In the genomic region with DNA sequence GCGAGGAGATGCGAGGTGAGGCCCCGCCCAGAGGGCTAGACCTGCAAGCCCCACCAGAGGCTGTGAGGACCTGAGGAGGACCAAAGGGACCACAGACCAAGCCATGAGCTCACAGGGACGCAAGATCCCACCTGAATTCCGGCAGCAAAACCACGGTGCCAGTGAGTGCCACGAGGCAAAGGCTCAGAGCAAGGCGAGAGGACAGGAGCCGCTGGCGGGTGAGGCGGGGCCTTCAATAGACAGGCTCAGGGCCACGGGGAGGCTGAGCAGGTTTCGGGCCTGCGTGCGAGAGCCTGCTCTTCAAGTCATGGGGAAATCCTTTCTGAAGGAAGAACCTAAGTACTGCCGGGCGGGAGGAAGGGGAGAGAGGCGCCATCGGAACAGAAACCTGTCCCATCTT, we compare ENCODE assay signal across 1 cellular context.
A peak's percentile ranks its signal among the peaks of the same experiment; 100 is the strongest.
TF ChIP-seq lines count a peak whose summit lies in the region.

No MANE protein-coding gene starts in this region.

TF ChIP-seq in K562, 482 proteins besides CTCF, POLR2A, EP300 and RAD21:
- TF ChIP-seq, protein P1, sequence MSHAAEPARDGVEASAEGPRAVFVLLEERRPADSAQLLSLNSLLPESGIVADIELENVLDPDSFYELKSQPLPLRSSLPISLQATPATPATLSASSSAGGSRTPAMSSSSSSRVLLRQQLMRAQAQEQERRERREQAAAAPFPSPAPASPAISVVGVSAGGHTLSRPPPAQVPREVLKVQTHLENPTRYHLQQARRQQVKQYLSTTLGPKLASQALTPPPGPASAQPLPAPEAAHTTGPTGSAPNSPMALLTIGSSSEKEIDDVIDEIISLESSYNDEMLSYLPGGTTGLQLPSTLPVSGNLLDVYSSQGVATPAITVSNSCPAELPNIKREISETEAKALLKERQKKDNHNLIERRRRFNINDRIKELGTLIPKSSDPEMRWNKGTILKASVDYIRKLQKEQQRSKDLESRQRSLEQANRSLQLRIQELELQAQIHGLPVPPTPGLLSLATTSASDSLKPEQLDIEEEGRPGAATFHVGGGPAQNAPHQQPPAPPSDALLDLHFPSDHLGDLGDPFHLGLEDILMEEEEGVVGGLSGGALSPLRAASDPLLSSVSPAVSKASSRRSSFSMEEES (CRISPR knock-in tag; IDR thresholded peaks at IDR 0.05) = no peak
- TF ChIP-seq, protein P2, sequence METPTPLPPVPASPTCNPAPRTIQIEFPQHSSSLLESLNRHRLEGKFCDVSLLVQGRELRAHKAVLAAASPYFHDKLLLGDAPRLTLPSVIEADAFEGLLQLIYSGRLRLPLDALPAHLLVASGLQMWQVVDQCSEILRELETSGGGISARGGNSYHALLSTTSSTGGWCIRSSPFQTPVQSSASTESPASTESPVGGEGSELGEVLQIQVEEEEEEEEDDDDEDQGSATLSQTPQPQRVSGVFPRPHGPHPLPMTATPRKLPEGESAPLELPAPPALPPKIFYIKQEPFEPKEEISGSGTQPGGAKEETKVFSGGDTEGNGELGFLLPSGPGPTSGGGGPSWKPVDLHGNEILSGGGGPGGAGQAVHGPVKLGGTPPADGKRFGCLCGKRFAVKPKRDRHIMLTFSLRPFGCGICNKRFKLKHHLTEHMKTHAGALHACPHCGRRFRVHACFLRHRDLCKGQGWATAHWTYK (CRISPR knock-in tag; IDR thresholded peaks at IDR 0.05) = no peak
- TF ChIP-seq POLR2G (IDR thresholded peaks at IDR 0.05; ENCODE audit: low read depth, low read length) (peak; percentile 59; the same call in 1 of the 2 replicates), NFRKB (IDR thresholded peaks at IDR 0.05; ENCODE audit: low read depth) (no peak), SMAD4 (CRISPR knock-in tag; conservative IDR thresholded peaks at IDR 0.05) (no peak), NCOR1 (IDR thresholded peaks at IDR 0.05) (no peak), NKRF (IDR thresholded peaks at IDR 0.05; ENCODE audit: borderline replicate concordance) (no peak)
TF ChIP-seq in K562: peak in this region for 1.
